Comparison of ENCODE assay signal across 13 cellular contexts in genomic region chr6:72952808-72953630, GRCh38.
DNase-seq lines count a peak whose midpoint lies in the region; ATAC-seq and TF ChIP-seq lines count a peak whose summit lies in the region.
"Had no signal": no experiment of that assay in that cellular context is flagged by ENCODE, and none has a peak within 500 bp of the region (broad histone marks: within the 10 kb centered on the region; RNA-seq: fewer than 3 reads in every experiment).

No MANE protein-coding gene starts in this region.

- H3K36me3 Mint-ChIP-seq in activated T-cell treated with anti-CD3 and anti-CD28 coated beads, Interleukin-2, amount 50 U/mL, for 24 hours (ENCODE audit: low read depth) = no peaks in the 10 kb centered on the region
- H3K36me3 Mint-ChIP-seq: activated naive CD8-positive, alpha-beta T cell treated with anti-CD3 and anti-CD28 coated beads, Interleukin-2, amount 10 ng/mL, durations not matched to agents 7 days and 5 days had no signal

- intact Hi-C loops in ascending aorta (cut with DNase I) = loop anchor here (5.0 kb wide), 1 partner anchor 331 kb away; the partner anchor contains the start of gene KCNQ5

- peaks cover 0 to 45% of the 10 kb centered on the region in 2 donors for H3K4me1 ChIP-seq in ascending aorta

- no peaks in the 10 kb centered on the region for H3K27me3 ChIP-seq in ascending aorta

- H3K4me3 ChIP-seq in ascending aorta = no peak overlapping the region

- H3K4me3 Mint-ChIP-seq in activated T-cell treated with anti-CD3 and anti-CD28 coated beads, Interleukin-2, amount 50 U/mL, for 24 hours = no peak overlapping the region
- H3K4me3 Mint-ChIP-seq: activated naive CD8-positive, alpha-beta T cell treated with anti-CD3 and anti-CD28 coated beads, Interleukin-2, amount 10 ng/mL, durations not matched to agents 7 days and 5 days had no signal

- TF ChIP-seq CTCF in ascending aorta (IDR thresholded peaks at IDR 0.05) = no peak

- no peak overlapping the region for H3K27ac Mint-ChIP-seq in activated T-cell treated with anti-CD3 and anti-CD28 coated beads, Interleukin-2, amount 50 U/mL, for 24 hours
- H3K27ac Mint-ChIP-seq: activated naive CD8-positive, alpha-beta T cell treated with anti-CD3 and anti-CD28 coated beads, Interleukin-2, amount 10 ng/mL, durations not matched to agents 7 days and 5 days had no signal

- H3K27ac ChIP-seq in ascending aorta = peak overlapping the region; percentile 44 to 47

- H3K36me3 ChIP-seq in ascending aorta = no peaks in the 10 kb centered on the region

- no peaks in the 10 kb centered on the region for H3K27me3 Mint-ChIP-seq in activated T-cell treated with anti-CD3 and anti-CD28 coated beads, Interleukin-2, amount 50 U/mL, for 24 hours
- H3K27me3 Mint-ChIP-seq: activated naive CD8-positive, alpha-beta T cell treated with anti-CD3 and anti-CD28 coated beads, Interleukin-2, amount 10 ng/mL, durations not matched to agents 7 days and 5 days had no signal

- no peaks in the 10 kb centered on the region for H3K9me3 Mint-ChIP-seq in activated T-cell treated with anti-CD3 and anti-CD28 coated beads, Interleukin-2, amount 50 U/mL, for 24 hours
- H3K9me3 Mint-ChIP-seq: activated naive CD8-positive, alpha-beta T cell treated with anti-CD3 and anti-CD28 coated beads, Interleukin-2, amount 10 ng/mL, durations not matched to agents 7 days and 5 days had no signal

- H3K9me3 ChIP-seq in ascending aorta = no peaks in the 10 kb centered on the region

- DNase-seq in A172 (ENCODE audit: low spot score) (peak; percentile 79), HS-5 (ENCODE audit: low read depth) (peak; percentile 25), ascending aorta (ENCODE audit: low spot score in 2 of 2) (no peak), kidney glomerular epithelial cell (lab: John Stamatoyannopoulos, UW) (peak; percentile 71)
- no peak for DNase-seq in activated T-cell treated with anti-CD3 and anti-CD28 coated beads, Interleukin-2, amount 50 U/mL, for 24 hours
- no peak for DNase-seq in effector CD4-positive, alpha-beta T cell
- DNase-seq: activated naive CD8-positive, alpha-beta T cell treated with anti-CD3 and anti-CD28 coated beads, Interleukin-2, amount 10 ng/mL, durations not matched to agents 7 days and 5 days; effector CD8-positive, alpha-beta T cell; NCI-H1694 treated with DMSO at 0.1 percent for 48 hours; right cardiac atrium; T1000 had no signal

- peaks cover 15% of the 10 kb centered on the region for H3K4me1 Mint-ChIP-seq in activated T-cell treated with anti-CD3 and anti-CD28 coated beads, Interleukin-2, amount 50 U/mL, for 24 hours (ENCODE audit: low read depth)

- ATAC-seq in HG02840 (IDR thresholded peaks at IDR 0.05; ENCODE audit: low FRiP score, unreplicated experiment) (no peak), GM21528 (IDR thresholded peaks at IDR 0.05; ENCODE audit: low FRiP score, unreplicated experiment) (no peak)
- ATAC-seq: right cardiac atrium had no signal

Comparison
In these comparisons a context has a peak if more than half of its experiments do, and no peak if none do; other contexts are left out.
1. DNase-seq: peak in A172 (single experiment), HS-5 (single experiment) and kidney glomerular epithelial cell (single experiment); none in ascending aorta (0 of 2), activated T-cell treated with anti-CD3 and anti-CD28 coated beads, Interleukin-2, amount 50 U/mL, for 24 hours (single experiment) and effector CD4-positive, alpha-beta T cell (single experiment).